10 cellular contexts compared by ENCODE assay signal in genomic region chr15:56984681-56985515, GRCh38.
DNase-seq lines count a peak whose midpoint lies in the region; ATAC-seq and TF ChIP-seq lines count a peak whose summit lies in the region.
"Had no signal": no experiment of that assay in that cellular context is flagged by ENCODE, and none has a peak within 500 bp of the region (broad histone marks: within the 10 kb centered on the region; RNA-seq: fewer than 3 reads in every experiment).

No MANE protein-coding gene starts in this region.

- in situ Hi-C loops in mammary epithelial cell (cut with MboI; ENCODE audit: low sequenced_read_pairs in 2 of 2), result no loop called here

- no peak overlapping the region for H3K4me3 Mint-ChIP-seq in nephron
- no peak overlapping the region for H3K4me3 Mint-ChIP-seq in Caco-2 (ENCODE audit: unreplicated experiment)
- H3K4me3 Mint-ChIP-seq: activated CD4-positive, alpha-beta memory T cell treated with anti-CD3 and anti-CD28 coated beads for 36 hours had no signal

- H3K9me3 Mint-ChIP-seq in nephron (no peaks in the 10 kb centered on the region), Caco-2 (ENCODE audit: unreplicated experiment) (no peaks in the 10 kb centered on the region)
- H3K9me3 Mint-ChIP-seq: activated CD4-positive, alpha-beta memory T cell treated with anti-CD3 and anti-CD28 coated beads for 36 hours had no signal

- BruUV-seq in mammary epithelial cell (replicated peaks; lab: Mats Ljungman, UMichigan) (no TSS peak), Caco-2 (replicated peaks; lab: Mats Ljungman, UMichigan) (no TSS peak)

- peak; percentile 50 for DNase-seq in DMS79 (lab: John Stamatoyannopoulos, UW)
- DNase-seq in M059J (ENCODE audit: low read depth), result peak; percentile 60
- no peak for DNase-seq in mammary epithelial cell
- no peak for DNase-seq in Caco-2
- DNase-seq in inferior parietal cortex (ENCODE audit: extremely low spot score), result no peak
- DNase-seq in ovary, result no peak
- DNase-seq: activated CD4-positive, alpha-beta memory T cell treated with anti-CD3 and anti-CD28 coated beads for 36 hours had no signal

- WGBS in mammary epithelial cell (ENCODE audit: low coverage, missing lambda C conversion rate), result 65% methylated on average over 4 of the region's 4 CpGs
- 40 to 48% (median 45%) methylated on average over 4 of the region's 4 CpGs for WGBS in ovary, 3 donors

- H3K4me1 Mint-ChIP-seq in nephron, result peaks cover 44% of the 10 kb centered on the region
- H3K4me1 Mint-ChIP-seq in Caco-2 (ENCODE audit: low read depth, unreplicated experiment), result no peaks in the 10 kb centered on the region

- intact Hi-C loops in mammary epithelial cell (cut with micrococcal nuclease), result no loop called here
- intact Hi-C loops in Caco-2 (cut with micrococcal nuclease; ENCODE audit: unreplicated experiment), result no loop called here
- intact Hi-C loops in ovary (cut with DNase I), result no loop called here

- TF ChIP-seq CTCF in mammary epithelial cell (conservative IDR thresholded peaks at IDR 0.05 in 1 of 2, IDR thresholded peaks at IDR 0.05 in 1 of 2; ENCODE audit: extremely low read depth in 1 of 2, insufficient read depth in 1 of 2, low read depth in 1 of 2, low read length in 2 of 2) (no peak), nephron (IDR thresholded peaks at IDR 0.05; ENCODE audit: unreplicated experiment in 3 of 3) (no peak), Caco-2 (IDR thresholded peaks at IDR 0.05; ENCODE audit: insufficient read depth in 1 of 2, low read depth in 1 of 2, low read length in 1 of 2, severe bottlenecking in 1 of 2, unreplicated experiment in 1 of 2) (no peak), ovary (IDR thresholded peaks at IDR 0.05) (no peak)

- H3K36me3 ChIP-seq in mammary epithelial cell (ENCODE audit: insufficient read depth, low read length) (no peaks in the 10 kb centered on the region), Caco-2 (ENCODE audit: control insufficient read depth, insufficient read depth, low read length) (no peaks in the 10 kb centered on the region), ovary (no peaks in the 10 kb centered on the region)
- H3K36me3 ChIP-seq: neutrophil had no signal

- H3K27me3 Mint-ChIP-seq in nephron (ENCODE audit: low read depth) (no peaks in the 10 kb centered on the region), Caco-2 (ENCODE audit: insufficient read depth, unreplicated experiment) (no peaks in the 10 kb centered on the region)
- H3K27me3 Mint-ChIP-seq: activated CD4-positive, alpha-beta memory T cell treated with anti-CD3 and anti-CD28 coated beads for 36 hours had no signal

- H4K20me1 ChIP-seq in mammary epithelial cell (ENCODE audit: insufficient read depth, low read length), result no peaks in the 10 kb centered on the region

- H3K36me3 Mint-ChIP-seq in nephron (ENCODE audit: low read depth) (no peaks in the 10 kb centered on the region), Caco-2 (ENCODE audit: insufficient read depth, unreplicated experiment) (no peaks in the 10 kb centered on the region)
- H3K36me3 Mint-ChIP-seq: activated CD4-positive, alpha-beta memory T cell treated with anti-CD3 and anti-CD28 coated beads for 36 hours had no signal

- TF ChIP-seq EP300 in ovary (IDR thresholded peaks at IDR 0.05), result no peak

- dilution Hi-C loops in mammary epithelial cell (cut with HindIII; ENCODE audit: low sequenced_read_pairs), result loop anchor here (5.0 kb wide), 1 partner anchor 53 kb away; no protein-coding TSS in a partner anchor

- H3K9ac ChIP-seq in mammary epithelial cell (ENCODE audit: insufficient read depth, low read length), result no peak overlapping the region

- H3K27me3 ChIP-seq in mammary epithelial cell (ENCODE audit: insufficient read depth, low read length) (no peaks in the 10 kb centered on the region), Caco-2 (replicated peaks; ENCODE audit: control insufficient read depth, insufficient read depth, low read length) (no peaks in the 10 kb centered on the region), ovary (no peaks in the 10 kb centered on the region)
- H3K27me3 ChIP-seq: neutrophil had no signal

- H3K79me2 ChIP-seq in mammary epithelial cell (ENCODE audit: insufficient read depth, low read length), result peaks cover 91% of the 10 kb centered on the region

- peak overlapping the region; percentile 28 for H3K4me2 ChIP-seq in mammary epithelial cell (ENCODE audit: insufficient read depth, low read depth, low read length)

- no peak overlapping the region for H3K4me3 ChIP-seq in mammary epithelial cell (replicated peaks in 1 of 3; ENCODE audit: insufficient read depth in 1 of 3, low read depth in 2 of 3, low read length in 3 of 3)
- H3K4me3 ChIP-seq in Caco-2 (ENCODE audit: low read depth, low read length), result no peak overlapping the region
- H3K4me3 ChIP-seq in ovary, result no peak overlapping the region

- POLR2A ChIA-PET in Caco-2 (lab: Charles Lee), result no interaction called here

- no peaks in the 10 kb centered on the region for H3K9me3 ChIP-seq in mammary epithelial cell (replicated peaks; ENCODE audit: insufficient read depth, low read length)
- no peaks in the 10 kb centered on the region for H3K9me3 ChIP-seq in Caco-2
- H3K9me3 ChIP-seq in ovary, result no peaks in the 10 kb centered on the region
- H3K9me3 ChIP-seq: neutrophil had no signal

- TF ChIP-seq POLR2A in ovary (IDR thresholded peaks at IDR 0.05), result no peak

- H3K27ac Mint-ChIP-seq in nephron (peak overlapping the region in 2 of 3 experiments; percentile 4 to 58), Caco-2 (ENCODE audit: unreplicated experiment) (no peak overlapping the region)
- H3K27ac Mint-ChIP-seq: activated CD4-positive, alpha-beta memory T cell treated with anti-CD3 and anti-CD28 coated beads for 36 hours had no signal

- CTCF ChIA-PET in mammary epithelial cell (lab: Charles Lee; ENCODE audit: low non-redundant PET), result interaction anchor here (0.6 kb wide), 1 partner anchor 489 kb away, joined by 4 read pairs; no protein-coding TSS in a partner anchor
- CTCF ChIA-PET in Caco-2 (lab: Charles Lee), result no interaction called here

- H2AFZ ChIP-seq in mammary epithelial cell (ENCODE audit: low read depth, low read length), result no peak overlapping the region

- H3K4me1 ChIP-seq in mammary epithelial cell (ENCODE audit: insufficient read depth, low read length) (peaks cover 22% of the 10 kb centered on the region), Caco-2 (no peaks in the 10 kb centered on the region), ovary (ENCODE audit: insufficient read depth) (peaks cover 5% of the 10 kb centered on the region)

- no peak overlapping the region for H3K27ac ChIP-seq in mammary epithelial cell (ENCODE audit: insufficient read depth, low read depth, low read length)
- no peak overlapping the region for H3K27ac ChIP-seq in ovary
- H3K27ac ChIP-seq: neutrophil had no signal

- no peak for ATAC-seq in GM18858 (IDR thresholded peaks at IDR 0.05; ENCODE audit: unreplicated experiment)

Comparison
In these comparisons a context has a peak if more than half of its experiments do, and no peak if none do; other contexts are left out.
1. DNase-seq: peak in DMS79 (single experiment) and M059J (single experiment); none in mammary epithelial cell (single experiment), Caco-2 (0 of 2), inferior parietal cortex (single experiment) and ovary (0 of 5).